In the genomic region with DNA sequence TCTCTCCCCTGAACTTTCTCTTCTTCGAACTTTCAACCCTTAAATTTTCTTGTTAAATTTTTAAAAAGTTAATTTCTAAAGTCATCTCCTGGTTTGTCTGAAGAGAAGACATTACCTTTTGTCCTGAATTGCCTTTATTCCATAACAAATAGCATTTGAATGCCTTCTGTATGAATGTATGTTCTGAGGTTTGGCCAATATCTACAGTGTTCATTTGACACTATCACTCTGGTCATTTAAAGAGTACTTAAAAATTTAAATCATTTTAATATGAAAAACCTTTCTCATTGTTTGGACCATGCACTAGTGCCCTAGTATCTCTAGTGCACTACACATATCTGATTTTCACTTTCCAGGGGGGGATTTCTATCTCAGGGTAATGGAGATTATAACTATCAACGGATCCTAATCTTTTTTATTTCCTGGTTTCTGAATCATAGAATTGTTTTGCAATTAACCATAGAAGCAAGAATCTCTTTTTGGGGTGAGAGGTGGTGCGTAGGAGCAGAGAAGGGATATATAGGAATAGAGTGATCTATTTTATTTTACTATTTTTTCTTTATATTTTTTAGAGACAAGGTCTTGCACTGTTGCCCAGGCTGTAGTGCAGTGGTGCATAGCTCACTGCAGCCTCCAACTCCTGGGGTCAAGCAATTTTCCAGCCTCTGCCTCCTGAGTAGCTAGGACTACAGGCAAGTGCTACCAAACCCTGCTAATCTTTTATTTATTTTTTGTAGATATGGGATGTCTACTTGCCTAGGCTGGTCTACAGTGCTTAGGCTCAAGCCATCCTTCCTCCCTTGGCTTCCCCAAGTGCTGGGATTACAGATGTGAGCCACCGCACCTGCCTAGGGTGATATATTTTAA, we compare ENCODE assay signal across 15 cellular contexts. TPM values are rescaled to one million over a fixed set of nuclear protein-coding genes. Genes with fewer than 3 reads are reported as not detected.
DNase-seq lines count a peak whose midpoint lies in the region; ATAC-seq and TF ChIP-seq lines count a peak whose summit lies in the region.
"Had no signal": no experiment of that assay in that cellular context is flagged by ENCODE, and none has a peak within 500 bp of the region (broad histone marks: within the 10 kb centered on the region; RNA-seq: fewer than 3 reads in every experiment).

No MANE protein-coding gene starts in this region.

- TF ChIP-seq EP300 in SK-N-SH (IDR thresholded peaks at IDR 0.05; ENCODE audit: borderline replicate concordance in 1 of 2, low read depth in 1 of 2, low read length in 1 of 2): no peak

- peak overlapping the region; percentile 6; the same call in 1 of the 2 replicates for H3K4me3 Mint-ChIP-seq in HFFc6

- no peak overlapping the region for H3K9ac ChIP-seq in SK-N-SH
- H3K9ac ChIP-seq in mesendoderm (ENCODE audit: low read length): no peak overlapping the region

- intact Hi-C loops in dorsolateral prefrontal cortex (cut with DNase I): no loop called here

- H2AK5ac ChIP-seq in mesendoderm (ENCODE audit: low read length): no peak overlapping the region

- H3K79me2 ChIP-seq in SK-N-SH (ENCODE audit: insufficient read depth): peaks cover 83% of the 10 kb centered on the region
- no peaks in the 10 kb centered on the region for H3K79me2 ChIP-seq in mesendoderm (ENCODE audit: control insufficient read depth, insufficient read depth, low read length)

- no peak overlapping the region for H2BK5ac ChIP-seq in mesendoderm (ENCODE audit: low read length)

- H3K9me2 ChIP-seq in SK-N-SH: no peaks in the 10 kb centered on the region

- H3K36me3 ChIP-seq in SK-N-SH (replicated peaks in 1 of 2; ENCODE audit: control insufficient read depth in 1 of 2, insufficient read depth in 2 of 2, low read length in 1 of 2) (no peaks in the 10 kb centered on the region), mesendoderm (ENCODE audit: control insufficient read depth, insufficient read depth, low read length) (no peaks in the 10 kb centered on the region)

- H2BK120ac ChIP-seq in mesendoderm (ENCODE audit: low read depth, low read length): no peak overlapping the region

- WGBS in SK-N-SH (ENCODE audit: low lambda C conversion rate): 75% methylated on average over 4 of the region's 4 CpGs
- WGBS in mesendoderm (ENCODE audit: extremely low coverage, insufficient coverage, low lambda C conversion rate): no CpG with 5 or more reads among the region's 4 CpGs

- H3K4me2 ChIP-seq in SK-N-SH (no peak overlapping the region), mesendoderm (ENCODE audit: low read length) (no peak overlapping the region)

- H3K36me3 Mint-ChIP-seq in HFFc6 (ENCODE audit: low read depth): peaks cover 3% of the 10 kb centered on the region; the same call in 1 of the 2 replicates
- no peaks in the 10 kb centered on the region for H3K36me3 Mint-ChIP-seq in activated naive CD4-positive, alpha-beta T cell treated with anti-CD3 and anti-CD28 coated beads, Interleukin-2, amount 50 U/mL, for 72 hours

- H3K4me1 ChIP-seq in SK-N-SH (ENCODE audit: control insufficient read depth in 1 of 2, insufficient read depth in 2 of 2, low read depth in 1 of 2, low read length in 1 of 2) (peaks cover 13 to 30% of the 10 kb centered on the region in 2 experiments), mesendoderm (ENCODE audit: control insufficient read depth, low read depth, low read length) (peaks cover 7% of the 10 kb centered on the region)

- H3K23ac ChIP-seq in mesendoderm (ENCODE audit: low read length): no peak overlapping the region

- no peak for ATAC-seq in SK-N-SH treated with all-trans-retinoic acid at 6 μM for 48 hours
- ATAC-seq in activated naive CD4-positive, alpha-beta T cell treated with anti-CD3 and anti-CD28 coated beads, Interleukin-2, amount 50 U/mL, for 72 hours: no peak

- POLR2A ChIA-PET in SK-N-SH (lab: Yijun Ruan, JAX): no interaction called here

- H3K4me3 ChIP-seq in SK-N-SH (ENCODE audit: low read depth in 2 of 2, low read length in 1 of 2): no peak overlapping the region
- H3K4me3 ChIP-seq in mesendoderm (ENCODE audit: low read length): no peak overlapping the region
- H3K4me3 ChIP-seq in dorsolateral prefrontal cortex: no peak overlapping the region

- peak overlapping the region; percentile 85 for H3K18ac ChIP-seq in mesendoderm (ENCODE audit: low read length)

- H4K8ac ChIP-seq in mesendoderm (ENCODE audit: low read depth, low read length): no peak overlapping the region

- H3K27ac ChIP-seq in SK-N-SH (ENCODE audit: low read depth in 2 of 2, low read length in 1 of 2) (peak overlapping the region in 1 of 2 experiments; percentile 11; a peak in 1 of 4 replicates), mesendoderm (ENCODE audit: low read depth, low read length) (no peak overlapping the region), dorsolateral prefrontal cortex (no peak overlapping the region)

- TF ChIP-seq RAD21 in SK-N-SH (IDR thresholded peaks at IDR 0.05; ENCODE audit: low read length): no peak

- no peak overlapping the region for H3K56ac ChIP-seq in mesendoderm (ENCODE audit: low read length)

- DNase-seq in SK-N-SH (no peak), HFFc6 (no peak), amniotic epithelial cell (ENCODE audit: low read depth) (peak; percentile 59), mesendoderm (no peak), KG1 (lab: John Stamatoyannopoulos, UW) (no peak), dorsolateral prefrontal cortex (no peak)
- no peak for DNase-seq in activated naive CD4-positive, alpha-beta T cell treated with anti-CD3 and anti-CD28 coated beads, Interleukin-2, amount 50 U/mL, for 72 hours (ENCODE audit: low spot score in 2 of 2)
- DNase-seq: 8988T, C1 segment of cervical spinal cord, DMS 273 treated with DMSO at 0.1 percent for 48 hours, MM.1S, NCI-H1694, NCI-H524 treated with DMSO at 0.1 percent for 48 hours, SW 1271 had no signal

- H3K79me1 ChIP-seq in mesendoderm (ENCODE audit: low read length): peaks cover 2% of the 10 kb centered on the region

- H3K27me3 ChIP-seq in SK-N-SH (ENCODE audit: insufficient read depth) (no peaks in the 10 kb centered on the region), mesendoderm (ENCODE audit: insufficient read depth, low read length, poor library complexity) (no peaks in the 10 kb centered on the region), dorsolateral prefrontal cortex (peaks cover 0 to 3% (median 0%) of the 10 kb centered on the region in 45 donors)

- no peak overlapping the region for H2BK15ac ChIP-seq in mesendoderm (replicated peaks; ENCODE audit: low read depth)

- TF ChIP-seq CTCF in SK-N-SH (IDR thresholded peaks at IDR 0.05): no peak
- no peak for TF ChIP-seq CTCF in HFFc6 (IDR thresholded peaks at IDR 0.05)
- no peak for TF ChIP-seq CTCF in dorsolateral prefrontal cortex (IDR thresholded peaks at IDR 0.05 in 54 of 56, conservative IDR thresholded peaks at IDR 0.05 in 2 of 56; ENCODE audit: low read depth in 1 of 56, partially characterized antibody in 56 of 56)

- CTCF ChIA-PET in SK-N-SH (lab: Yijun Ruan, JAX): interaction anchor here (0.6 to 1.9 kb wide), 4 partner anchors 8 to 13 kb away, joined by 3 to 10 read pairs (median 4); no protein-coding TSS in a partner anchor

- H4K20me1 ChIP-seq in SK-N-SH (ENCODE audit: insufficient read depth): peaks cover 18% of the 10 kb centered on the region

- H4K5ac ChIP-seq in mesendoderm (ENCODE audit: low read length): no peak overlapping the region

- peaks cover 18% of the 10 kb centered on the region for H3F3A ChIP-seq in SK-N-SH (replicated peaks; ENCODE audit: insufficient read depth)

- peaks cover 1% of the 10 kb centered on the region for H3K27me3 Mint-ChIP-seq in HFFc6 (ENCODE audit: insufficient read depth)

- no peaks in the 10 kb centered on the region for H3K9me3 Mint-ChIP-seq in HFFc6
- no peaks in the 10 kb centered on the region for H3K9me3 Mint-ChIP-seq in activated naive CD4-positive, alpha-beta T cell treated with anti-CD3 and anti-CD28 coated beads, Interleukin-2, amount 50 U/mL, for 72 hours

- H3K4ac ChIP-seq in mesendoderm (ENCODE audit: low read depth, low read length): no peak overlapping the region

- H3K27ac Mint-ChIP-seq in HFFc6: peak overlapping the region; percentile 5
- no peak overlapping the region for H3K27ac Mint-ChIP-seq in activated naive CD4-positive, alpha-beta T cell treated with anti-CD3 and anti-CD28 coated beads, Interleukin-2, amount 50 U/mL, for 72 hours

- H3K4me1 Mint-ChIP-seq in HFFc6 (ENCODE audit: low read depth): peaks cover 80% of the 10 kb centered on the region

- H2AFZ ChIP-seq in SK-N-SH (ENCODE audit: low read depth): no peak overlapping the region

- no peaks in the 10 kb centered on the region for H3K9me3 ChIP-seq in SK-N-SH

TF ChIP-seq in SK-N-SH, 30 proteins besides CTCF, POLR2A, EP300 and RAD21 (continues in another document):
- TF ChIP-seq GATA2 (CRISPR knock-in tag; IDR thresholded peaks at IDR 0.05): 0 out of 2 replicates have a peak, but pooled peaks have one; percentile 9
- TF ChIP-seq, protein P1, sequence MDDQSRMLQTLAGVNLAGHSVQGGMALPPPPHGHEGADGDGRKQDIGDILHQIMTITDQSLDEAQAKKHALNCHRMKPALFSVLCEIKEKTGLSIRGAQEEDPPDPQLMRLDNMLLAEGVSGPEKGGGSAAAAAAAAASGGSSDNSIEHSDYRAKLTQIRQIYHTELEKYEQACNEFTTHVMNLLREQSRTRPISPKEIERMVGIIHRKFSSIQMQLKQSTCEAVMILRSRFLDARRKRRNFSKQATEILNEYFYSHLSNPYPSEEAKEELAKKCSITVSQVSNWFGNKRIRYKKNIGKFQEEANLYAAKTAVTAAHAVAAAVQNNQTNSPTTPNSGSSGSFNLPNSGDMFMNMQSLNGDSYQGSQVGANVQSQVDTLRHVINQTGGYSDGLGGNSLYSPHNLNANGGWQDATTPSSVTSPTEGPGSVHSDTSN (IDR thresholded peaks at IDR 0.05): no peak

RNA-seq across cellular contexts. Expression of gene TANC1, which starts 25.5 kb away (rescaled TPM):
- 19.2 and 23.8 TPM in 2 replicates for polyA plus RNA-seq in SK-N-SH (2012; rRNA removed)
- 11.4 and 13.0 TPM in 2 replicates for polyA plus RNA-seq in SK-N-SH (2012; cell fraction: cytosol; rRNA removed)
- 58.0 and 76.7 TPM in 2 replicates for polyA plus RNA-seq in SK-N-SH (2012; cell fraction: nucleus; rRNA removed)
- total RNA-seq in HFFc6 (2021; fragmentation: NEBNext Ultra II Directional; extraction: Animal tissue kit (Norgen Biotek cat#: 25700)): 10 to 100 TPM; 22.4 to 27.7 (median 23.1) TPM
- polyA plus RNA-seq in mesendoderm (2013, experiment 1 of 2): 2.6 TPM
- 2.8 TPM for polyA plus RNA-seq in mesendoderm (2013, experiment 2 of 2)
- 10 to 100 TPM; 11.9 to 68.3 (median 20.7) TPM for total RNA-seq in dorsolateral prefrontal cortex
- 1 to 10 TPM in 1 of 2 donors, under 1 TPM in 1; 0.89 to 1.8 TPM for total RNA-seq in activated naive CD4-positive, alpha-beta T cell treated with anti-CD3 and anti-CD28 coated beads, Interleukin-2, amount 50 U/mL, for 72 hours

Comparison
In these comparisons a context has a peak if more than half of its experiments do, and no peak if none do; other contexts are left out.
1. RNA of gene TANC1, which starts 25.5 kb away (total RNA-seq): 22.4 to 27.7 TPM in HFFc6 and 11.9 to 68.3 TPM in dorsolateral prefrontal cortex; 0.89 to 1.8 TPM in activated naive CD4-positive, alpha-beta T cell treated with anti-CD3 and anti-CD28 coated beads, Interleukin-2, amount 50 U/mL, for 72 hours; every median in the first group is over 4 times any median in the second.